ENCODE assay signal across 25 cellular contexts in genomic region chr14:23636317-23637211, GRCh38. TPM values are rescaled to one million over a fixed set of nuclear protein-coding genes. Genes with fewer than 3 reads are reported as not detected.
A peak's percentile ranks its signal among the peaks of the same experiment; 100 is the strongest.
DNase-seq lines count a peak whose midpoint lies in the region; ATAC-seq, FAIRE-seq and TF ChIP-seq lines count a peak whose summit lies in the region.
"Had no signal": no experiment of that assay in that cellular context is flagged by ENCODE, and none has a peak within 500 bp of the region (broad histone marks: within the 10 kb centered on the region; RNA-seq: fewer than 3 reads in every experiment).

TSS of gene DHRS2 (plus strand) at chr14:23636364. CDS start at chr14:23638865, 2,501 bp downstream.

- H3K4me1 Mint-ChIP-seq in activated CD4-positive, alpha-beta T cell treated with anti-CD3 and anti-CD28 coated beads for 36 hours: peaks cover 5% of the 10 kb centered on the region
- H3K4me1 Mint-ChIP-seq in activated T-cell treated with anti-CD3 and anti-CD28 coated beads, Interleukin-2, amount 50 U/mL, for 72 hours (ENCODE audit: low read depth): peaks cover 9% of the 10 kb centered on the region

- H4K20me1 ChIP-seq in H1 (replicated peaks in 1 of 2; ENCODE audit: control insufficient read depth in 1 of 2, insufficient read depth in 2 of 2, low read length in 2 of 2): no peaks in the 10 kb centered on the region

- H2AK5ac ChIP-seq in H1 (ENCODE audit: low read depth, low read length) (no peak within 1 kb of the TSS), trophoblast cell (ENCODE audit: low read length) (no peak within 1 kb of the TSS)

- no peaks in the 10 kb centered on the region for H3K36me3 ChIP-seq in H1 (ENCODE audit: control insufficient read depth in 2 of 4, insufficient read depth in 4 of 4, low read length in 3 of 4)
- H3K36me3 ChIP-seq in trophoblast cell (ENCODE audit: control insufficient read depth in 1 of 2, insufficient read depth in 2 of 2, low read length in 2 of 2): no peaks in the 10 kb centered on the region
- H3K36me3 ChIP-seq: MG63, prostate gland, sigmoid colon had no signal

- no peaks in the 10 kb centered on the region for H3K36me3 Mint-ChIP-seq in activated CD4-positive, alpha-beta T cell treated with anti-CD3 and anti-CD28 coated beads for 36 hours (ENCODE audit: low read depth)
- no peaks in the 10 kb centered on the region for H3K36me3 Mint-ChIP-seq in activated T-cell treated with anti-CD3 and anti-CD28 coated beads, Interleukin-2, amount 50 U/mL, for 72 hours (ENCODE audit: insufficient read depth in 2 of 2)
- H3K36me3 Mint-ChIP-seq: activated naive CD4-positive, alpha-beta T cell treated with anti-CD3 and anti-CD28 coated beads, Interleukin-2, amount 10 ng/mL, durations not matched to agents 7 days and 5 days; CD4-positive, CD25-positive, alpha-beta regulatory T cell had no signal

- 0 out of 2 replicates have a peak within 1 kb of the TSS, but pooled peaks have one; percentile 47 for H2AFZ ChIP-seq in H1 (ENCODE audit: low read length)
- no peak within 1 kb of the TSS for H2AFZ ChIP-seq in trophoblast cell (ENCODE audit: insufficient read depth, low read length, poor library complexity)

- WGBS in H1 (ENCODE audit: extremely low coverage in 1 of 2, insufficient coverage in 1 of 2, insufficient read length in 1 of 2, insufficient replicate concordance in 2 of 2, low coverage in 1 of 2, low lambda C conversion rate in 2 of 2, missing lambda C conversion rate in 1 of 2), 2 experiments: 94% methylated on average over 21 of the region's 23 CpGs; no CpG with 5 or more reads in 1 of the 2 experiments
- no CpG with 5 or more reads among the region's 23 CpGs for WGBS in trophoblast cell (ENCODE audit: extremely low coverage, insufficient coverage, insufficient read length)

- H3K27ac ChIP-seq in H1 (ENCODE audit: low read depth, low read length) (no peak within 1 kb of the TSS), trophoblast cell (ENCODE audit: low read depth, low read length) (no peak within 1 kb of the TSS), foreskin keratinocyte (no peak within 1 kb of the TSS)
- H3K27ac ChIP-seq: prostate gland, sigmoid colon, SK-N-MC, testis had no signal

- no peak within 1 kb of the TSS for H4K91ac ChIP-seq in H1 (replicated peaks; ENCODE audit: insufficient read length, low read length)
- peak within 1 kb of the TSS; percentile 78 for H4K91ac ChIP-seq in trophoblast cell (ENCODE audit: low read depth, low read length)

- H3K4ac ChIP-seq in H1 (replicated peaks; ENCODE audit: insufficient read length, low read depth, low read length) (no peak within 1 kb of the TSS), trophoblast cell (ENCODE audit: low read depth, low read length) (no peak within 1 kb of the TSS)

- H3K4me2 ChIP-seq in H1 (ENCODE audit: insufficient read depth in 1 of 2, low read depth in 2 of 2, low read length in 2 of 2): no peak within 1 kb of the TSS
- H3K4me2 ChIP-seq in trophoblast cell (ENCODE audit: low read length): no peak within 1 kb of the TSS

- no peak for TF ChIP-seq RAD21 in H1 (IDR thresholded peaks at IDR 0.05 in 1 of 2, conservative IDR thresholded peaks at IDR 0.05 in 1 of 2; ENCODE audit: low read depth in 2 of 2, low read length in 2 of 2)

- no peak within 1 kb of the TSS for H3K14ac ChIP-seq in H1 (ENCODE audit: insufficient read length)
- peak within 1 kb of the TSS; percentile 16 for H3K14ac ChIP-seq in trophoblast cell (ENCODE audit: low read length)

- H4K12ac ChIP-seq in trophoblast cell (ENCODE audit: low read depth, low read length): no peak within 1 kb of the TSS

- H3K9me3 ChIP-seq in H1 (ENCODE audit: insufficient read depth in 2 of 2, low read depth in 1 of 2, low read length in 1 of 2): peaks cover 2 to 3% of the 10 kb centered on the region in 2 experiments; a peak in 2 of 4 replicates
- H3K9me3 ChIP-seq in trophoblast cell (ENCODE audit: insufficient read depth, low read depth, low read length): peaks cover 2% of the 10 kb centered on the region
- H3K9me3 ChIP-seq: MG63, prostate gland, sigmoid colon, testis had no signal

- H3K79me1 ChIP-seq in H1 (ENCODE audit: low read depth, low read length) (no peaks in the 10 kb centered on the region), trophoblast cell (ENCODE audit: low read length) (peaks cover 24% of the 10 kb centered on the region)

- H4K8ac ChIP-seq in H1 (ENCODE audit: extremely low read depth, insufficient read depth, low read length) (no peak within 1 kb of the TSS), trophoblast cell (ENCODE audit: low read depth, low read length) (no peak within 1 kb of the TSS)

- no peak within 1 kb of the TSS for H3K4me3 ChIP-seq in H1 (ENCODE audit: extremely low read depth in 1 of 4, insufficient read depth in 2 of 4, low read depth in 3 of 4, low read length in 4 of 4)
- no peak within 1 kb of the TSS for H3K4me3 ChIP-seq in trophoblast cell (ENCODE audit: low read depth, low read length)
- H3K4me3 ChIP-seq: MG63, prostate gland, sigmoid colon, SK-N-MC, testis had no signal

- no peak within 1 kb of the TSS for H2BK120ac ChIP-seq in H1 (replicated peaks; ENCODE audit: low read depth, low read length)
- no peak within 1 kb of the TSS for H2BK120ac ChIP-seq in trophoblast cell (ENCODE audit: insufficient read depth, low read length, poor library complexity)

- TF ChIP-seq CTCF in H1 (IDR thresholded peaks at IDR 0.05; ENCODE audit: control extremely low read depth in 1 of 3, insufficient read depth in 1 of 3, low read depth in 1 of 3, low read length in 3 of 3): no peak
- no peak for TF ChIP-seq CTCF in foreskin keratinocyte (conservative IDR thresholded peaks at IDR 0.05)

- no peak within 1 kb of the TSS for H3K23ac ChIP-seq in H1 (ENCODE audit: insufficient read length)
- no peak within 1 kb of the TSS for H3K23ac ChIP-seq in trophoblast cell (ENCODE audit: low read length)

- H3K56ac ChIP-seq in H1 (replicated peaks; ENCODE audit: insufficient read length, low read depth, low read length): no peak within 1 kb of the TSS

- H2BK5ac ChIP-seq in H1 (ENCODE audit: low read depth, low read length) (no peak within 1 kb of the TSS), trophoblast cell (ENCODE audit: low read depth, low read length, poor library complexity) (no peak within 1 kb of the TSS)

- H2BK20ac ChIP-seq in H1 (ENCODE audit: low read length): no peak within 1 kb of the TSS

- ATAC-seq in activated CD4-positive, alpha-beta T cell treated with anti-CD3 and anti-CD28 coated beads for 36 hours: no peak
- ATAC-seq in foreskin keratinocyte: no peak
- ATAC-seq in activated T-cell treated with anti-CD3 and anti-CD28 coated beads, Interleukin-2, amount 50 U/mL, for 72 hours (replicated peaks in 1 of 2): no peak
- ATAC-seq: stimulated activated naive CD8-positive, alpha-beta T cell treated with anti-CD3 and anti-CD28 coated beads, Interleukin-15, Interleukin-2, amounts not matched to agents 100 U/mL and 50 U/mL, for 24 hours had no signal

- H3K18ac ChIP-seq in H1 (ENCODE audit: extremely low read depth, low read length): no peak within 1 kb of the TSS; the same call in 1 of the 2 replicates
- no peak within 1 kb of the TSS for H3K18ac ChIP-seq in trophoblast cell (ENCODE audit: low read length)

- H3K79me2 ChIP-seq in H1 (ENCODE audit: control insufficient read depth in 1 of 2, insufficient read depth in 2 of 2, low read length in 2 of 2) (no peaks in the 10 kb centered on the region), trophoblast cell (ENCODE audit: control insufficient read depth, insufficient read depth, low read length, poor library complexity) (peaks cover 2% of the 10 kb centered on the region)

- DNase-seq in activated CD4-positive, alpha-beta T cell treated with anti-CD3 and anti-CD28 coated beads for 36 hours: peak; percentile 18
- DNase-seq in activated CD4-positive, alpha-beta T cell treated with anti-CD3 and anti-CD28 coated beads, Interleukin-2, amount 50 U/mL, for 4 hours: no peak
- DNase-seq in NCI-H69 (lab: John Stamatoyannopoulos, UW) (peak; percentile 11), H1 (ENCODE audit: low read depth in 1 of 2, low spot score in 2 of 2) (no peak), trophoblast cell (peak in 1 of 2 donors; percentile 27), foreskin keratinocyte (no peak), DMS 273 treated with DMSO at 0.1 percent for 48 hours (lab: John Stamatoyannopoulos, UW) (no peak)
- DNase-seq in activated T-cell treated with anti-CD3 and anti-CD28 coated beads, Interleukin-2, amount 50 U/mL, for 72 hours: no peak
- DNase-seq: 8988T; activated CD4-positive, alpha-beta T cell treated with anti-CD3 and anti-CD28 coated beads, Interleukin-2, amount 10 ng/mL, durations not matched to agents 24 days and 14 days; activated naive CD4-positive, alpha-beta T cell treated with anti-CD3 and anti-CD28 coated beads, Interleukin-2, amount 10 ng/mL, durations not matched to agents 7 days and 5 days; CD4-positive, CD25-positive, alpha-beta regulatory T cell; effector memory CD4-positive, alpha-beta T cell; GOT3; head of caudate nucleus; MG63; NCI-H2029; NCI-H748 treated with DMSO at 0.1 percent for 48 hours; sigmoid colon; stimulated activated naive CD8-positive, alpha-beta T cell treated with anti-CD3 and anti-CD28 coated beads, Interleukin-15, Interleukin-2, amounts not matched to agents 100 U/mL and 50 U/mL, for 24 hours; testis had no signal

- H2BK15ac ChIP-seq in H1 (ENCODE audit: low read length): no peak within 1 kb of the TSS

- no peak for TF ChIP-seq EP300 in H1 (IDR thresholded peaks at IDR 0.05; ENCODE audit: borderline replicate concordance in 1 of 2, low read depth in 2 of 2, low read length in 2 of 2)

- no peaks in the 10 kb centered on the region for H3K23me2 ChIP-seq in H1 (ENCODE audit: low read depth, low read length)

- H3K27me3 Mint-ChIP-seq in activated CD4-positive, alpha-beta T cell treated with anti-CD3 and anti-CD28 coated beads for 36 hours: no peaks in the 10 kb centered on the region
- H3K27me3 Mint-ChIP-seq in activated T-cell treated with anti-CD3 and anti-CD28 coated beads, Interleukin-2, amount 50 U/mL, for 72 hours (ENCODE audit: low read depth): no peaks in the 10 kb centered on the region
- H3K27me3 Mint-ChIP-seq: CD4-positive, CD25-positive, alpha-beta regulatory T cell had no signal

- H3K27ac Mint-ChIP-seq in activated CD4-positive, alpha-beta T cell treated with anti-CD3 and anti-CD28 coated beads for 36 hours: no peak within 1 kb of the TSS
- H3K27ac Mint-ChIP-seq in activated T-cell treated with anti-CD3 and anti-CD28 coated beads, Interleukin-2, amount 50 U/mL, for 72 hours: no peak within 1 kb of the TSS
- H3K27ac Mint-ChIP-seq: activated CD4-positive, alpha-beta T cell treated with anti-CD3 and anti-CD28 coated beads, Interleukin-2, amount 10 ng/mL, durations not matched to agents 24 days and 14 days; activated naive CD4-positive, alpha-beta T cell treated with anti-CD3 and anti-CD28 coated beads, Interleukin-2, amount 10 ng/mL, durations not matched to agents 7 days and 5 days; CD4-positive, CD25-positive, alpha-beta regulatory T cell; T-helper 1 cell treated with Interleukin-12 subunit alpha and Interleukin-12 subunit beta and Interleukin-4 antibody, amounts not matched to agents 30 μg/mL and 1 μg/mL, for 36 hours had no signal

- H3K27me3 ChIP-seq in H1 (replicated peaks in 1 of 4; ENCODE audit: control insufficient read depth in 3 of 4, extremely low read depth in 1 of 4, insufficient read depth in 3 of 4, low read length in 3 of 4): no peaks in the 10 kb centered on the region
- H3K27me3 ChIP-seq in trophoblast cell (ENCODE audit: insufficient read depth, low read length): no peaks in the 10 kb centered on the region
- H3K27me3 ChIP-seq in foreskin keratinocyte: no peaks in the 10 kb centered on the region
- H3K27me3 ChIP-seq: MG63, sigmoid colon, testis had no signal

- H3K9ac ChIP-seq in H1 (replicated peaks in 1 of 4; ENCODE audit: extremely low read depth in 1 of 4, low read depth in 3 of 4, low read length in 3 of 4) (no peak within 1 kb of the TSS), trophoblast cell (ENCODE audit: low read length) (no peak within 1 kb of the TSS)

- H3K9me3 Mint-ChIP-seq in activated CD4-positive, alpha-beta T cell treated with anti-CD3 and anti-CD28 coated beads for 36 hours (ENCODE audit: low read depth): no peaks in the 10 kb centered on the region
- no peaks in the 10 kb centered on the region for H3K9me3 Mint-ChIP-seq in activated T-cell treated with anti-CD3 and anti-CD28 coated beads, Interleukin-2, amount 50 U/mL, for 72 hours
- H3K9me3 Mint-ChIP-seq: activated CD4-positive, alpha-beta T cell treated with anti-CD3 and anti-CD28 coated beads, Interleukin-2, amount 10 ng/mL, durations not matched to agents 24 days and 14 days; activated naive CD4-positive, alpha-beta T cell treated with anti-CD3 and anti-CD28 coated beads, Interleukin-2, amount 10 ng/mL, durations not matched to agents 7 days and 5 days; CD4-positive, CD25-positive, alpha-beta regulatory T cell; T-helper 1 cell treated with Interleukin-12 subunit alpha and Interleukin-12 subunit beta and Interleukin-4 antibody, amounts not matched to agents 30 μg/mL and 1 μg/mL, for 36 hours had no signal

- FAIRE-seq in H1 (lab: Jason Lieb, UNC): no peak
- FAIRE-seq: colon had no signal

- intact Hi-C loops in activated CD4-positive, alpha-beta T cell treated with anti-CD3 and anti-CD28 coated beads for 36 hours (cut with DNase I, micrococcal nuclease): no loop called here

- H3K4me1 ChIP-seq in H1 (replicated peaks in 1 of 4; ENCODE audit: control insufficient read depth in 3 of 4, insufficient read depth in 4 of 4, low read length in 3 of 4) (peaks cover 2 to 6% (median 2%) of the 10 kb centered on the region in 4 experiments; a peak in 5 of 7 replicates), trophoblast cell (ENCODE audit: control insufficient read depth in 1 of 2, insufficient read depth in 2 of 2, low read length in 2 of 2) (peaks cover 27 to 41% of the 10 kb centered on the region in 2 experiments), foreskin keratinocyte (no peaks in the 10 kb centered on the region)
- H3K4me1 ChIP-seq: prostate gland had no signal

- POLR2A ChIA-PET in activated CD4-positive, alpha-beta T cell treated with anti-CD3 and anti-CD28 coated beads for 36 hours (lab: Charles Lee): no interaction called here
- POLR2A ChIA-PET in H1 (lab: Charles Lee; ENCODE audit: partially characterized antibody): no interaction called here

- no peak within 1 kb of the TSS for H4K5ac ChIP-seq in H1 (ENCODE audit: insufficient read length, low read depth, low read length)

- H3K4me3 Mint-ChIP-seq in activated CD4-positive, alpha-beta T cell treated with anti-CD3 and anti-CD28 coated beads for 36 hours: no peak within 1 kb of the TSS
- H3K4me3 Mint-ChIP-seq in activated T-cell treated with anti-CD3 and anti-CD28 coated beads, Interleukin-2, amount 50 U/mL, for 72 hours: no peak within 1 kb of the TSS
- H3K4me3 Mint-ChIP-seq: activated CD4-positive, alpha-beta T cell treated with anti-CD3 and anti-CD28 coated beads, Interleukin-2, amount 10 ng/mL, durations not matched to agents 24 days and 14 days; activated naive CD4-positive, alpha-beta T cell treated with anti-CD3 and anti-CD28 coated beads, Interleukin-2, amount 10 ng/mL, durations not matched to agents 7 days and 5 days; CD4-positive, CD25-positive, alpha-beta regulatory T cell; T-helper 1 cell treated with Interleukin-12 subunit alpha and Interleukin-12 subunit beta and Interleukin-4 antibody, amounts not matched to agents 30 μg/mL and 1 μg/mL, for 36 hours had no signal

- H2BK12ac ChIP-seq in H1 (ENCODE audit: low read depth, low read length): no peak within 1 kb of the TSS
- H2BK12ac ChIP-seq in trophoblast cell (ENCODE audit: low read length): peak within 1 kb of the TSS; percentile 23

- TF ChIP-seq POLR2A in H1 (IDR thresholded peaks at IDR 0.05; ENCODE audit: control extremely low read depth in 1 of 2, low read depth in 2 of 2, low read length in 2 of 2): no peak

- CTCF ChIA-PET in activated CD4-positive, alpha-beta T cell treated with anti-CD3 and anti-CD28 coated beads for 36 hours (lab: Charles Lee): interaction anchor here (0.7 to 1.6 kb wide), 2 partner anchors 237 to 400 kb away, joined by 3 read pairs; no protein-coding TSS in a partner anchor
- CTCF ChIA-PET in H1 (lab: Charles Lee; ENCODE audit: partially characterized antibody): interaction anchor here (0.8 to 7.4 kb wide), 6 partner anchors 24 to 274 kb away, joined by 3 to 49 read pairs (median 4); no protein-coding TSS in a partner anchor

RNA-seq across cellular contexts. Expression of gene DHRS2, which starts in this region (rescaled TPM):
- 1 to 10 TPM; 3.1 to 3.7 TPM for total RNA-seq in activated CD4-positive, alpha-beta T cell treated with anti-CD3 and anti-CD28 coated beads for 36 hours
- 0.44 and 1.1 TPM in 2 replicates for total RNA-seq in H1 (2021; fragmentation: NEBNext Ultra II Directional; extraction: Animal tissue kit (Norgen Biotek cat#: 25700))
- polyA plus RNA-seq in H1 (2011; rRNA removed) (3.5 and 4.4 TPM in 2 replicates), foreskin keratinocyte (0.16 and 0.32 TPM in 2 replicates)
- polyA plus RNA-seq in H1 (2011; cell fraction: cytosol; rRNA removed): 6.2 TPM
- 5.7 TPM for polyA plus RNA-seq in H1 (2011; cell fraction: nucleus; rRNA removed)
- 0.91 to 2.7 TPM (median 1.8 TPM) in 4 replicates for polyA plus RNA-seq in H1 (2012, experiment 1 of 2)
- polyA plus RNA-seq in H1 (2012, experiment 2 of 2): 0.72 TPM
- 1.5 TPM for polyA plus RNA-seq in H1 (2013, experiment 1 of 2)
- polyA plus RNA-seq in H1 (2013, experiment 2 of 2): 1.2 TPM
- polyA minus RNA-seq in H1 (2011; rRNA and poly(A)+ RNA removed): 4.0 and 4.9 TPM in 2 replicates
- 0.81 TPM for polyA minus RNA-seq in H1 (2011; cell fraction: cytosol; rRNA and poly(A)+ RNA removed)
- polyA minus RNA-seq in H1 (2011; cell fraction: nucleus; rRNA and poly(A)+ RNA removed): 7.5 TPM
- polyA plus RNA-seq in trophoblast cell (2013): 13.6 and 14.0 TPM in 2 replicates
- 0.17 and 0.18 TPM in 2 replicates for total RNA-seq in foreskin keratinocyte
- 10 to 100 TPM in 1 of 2 donors, 1 to 10 TPM in 1; 5.0 to 10.6 TPM for total RNA-seq in activated T-cell treated with anti-CD3 and anti-CD28 coated beads, Interleukin-2, amount 50 U/mL, for 72 hours
- total RNA-seq: CD4-positive, CD25-positive, alpha-beta regulatory T cell; sigmoid colon had no signal

Comparison
In these comparisons a context has a peak if more than half of its experiments do, and no peak if none do; other contexts are left out.
1. DNase-seq: peak in activated CD4-positive, alpha-beta T cell treated with anti-CD3 and anti-CD28 coated beads for 36 hours (single experiment) and NCI-H69 (single experiment); none in activated CD4-positive, alpha-beta T cell treated with anti-CD3 and anti-CD28 coated beads, Interleukin-2, amount 50 U/mL, for 4 hours (0 of 2), H1 (0 of 2), foreskin keratinocyte (0 of 2), DMS 273 treated with DMSO at 0.1 percent for 48 hours (single experiment) and activated T-cell treated with anti-CD3 and anti-CD28 coated beads, Interleukin-2, amount 50 U/mL, for 72 hours (0 of 2).